In the genomic region with DNA sequence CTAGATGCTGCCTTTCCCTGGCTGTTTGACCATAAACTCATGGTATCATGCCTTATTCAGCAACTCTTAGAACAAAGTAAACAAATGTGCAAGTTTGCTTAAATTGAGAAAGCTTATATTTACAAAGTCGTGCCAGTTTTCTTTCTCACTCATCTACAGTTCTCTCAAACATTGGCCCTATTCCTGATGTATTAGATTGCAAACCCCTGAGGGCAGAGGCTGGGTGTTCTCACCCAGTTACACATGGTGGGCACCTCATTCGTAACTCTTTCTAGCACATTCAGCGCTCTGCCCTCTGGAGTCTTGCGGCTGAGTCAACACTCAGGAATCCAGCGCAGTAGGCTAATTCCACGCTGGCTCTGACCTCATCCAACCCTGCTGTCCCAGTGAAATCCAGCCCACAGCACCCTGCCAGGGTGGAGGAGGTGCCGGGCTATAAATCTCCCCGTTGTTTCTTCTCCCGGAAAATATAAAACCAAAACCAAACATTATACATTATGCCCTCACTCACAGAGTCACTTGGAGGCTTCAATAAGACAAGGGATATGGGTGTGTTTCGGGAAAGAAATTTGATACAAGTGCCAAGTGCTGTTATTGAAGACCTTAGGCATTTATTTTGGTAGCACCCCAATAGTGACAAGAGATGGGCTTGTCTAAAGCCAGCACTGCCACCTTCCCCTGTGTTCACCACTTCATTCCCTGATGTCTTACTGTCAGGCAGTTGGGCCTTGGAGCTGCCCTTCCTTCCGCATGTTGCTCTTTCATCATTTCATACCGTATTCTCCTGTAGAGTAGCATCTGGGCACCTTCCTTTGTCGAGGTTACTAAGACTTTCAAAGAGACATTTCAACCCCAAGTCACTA, we compare ENCODE assay signal across 8 cellular contexts.
DNase-seq lines count a peak whose midpoint lies in the region; ATAC-seq lines count a peak whose summit lies in the region.

No MANE protein-coding gene starts in this region.

- peaks cover 5% of the 10 kb centered on the region for H3K4me1 ChIP-seq in endocrine pancreas (ENCODE audit: control insufficient read depth, insufficient read depth, low read length)
- H3K4me1 ChIP-seq in muscle layer of duodenum (ENCODE audit: control insufficient read depth in 1 of 2, insufficient read depth in 2 of 2, low read length in 2 of 2): peaks cover 0 to 18% of the 10 kb centered on the region in 2 donors

- H3K9me3 ChIP-seq in endocrine pancreas (ENCODE audit: control insufficient read depth, low read length): no peaks in the 10 kb centered on the region
- no peaks in the 10 kb centered on the region for H3K9me3 ChIP-seq in muscle layer of duodenum (ENCODE audit: control insufficient read depth in 1 of 2, low read length in 2 of 2)

- no peaks in the 10 kb centered on the region for H3K9me3 Mint-ChIP-seq in activated CD4-positive, alpha-beta T cell treated with anti-CD3 and anti-CD28 coated beads, Interleukin-2, amount 10 ng/mL, durations not matched to agents 7 days and 5 days

- DNase-seq in AG08395 (ENCODE audit: low spot score): peak; percentile 90
- DNase-seq in NCI-H1048 (lab: John Stamatoyannopoulos, UW): peak; percentile 25
- DNase-seq in activated CD4-positive, alpha-beta T cell treated with anti-CD3 and anti-CD28 coated beads, Interleukin-2, amount 10 ng/mL, durations not matched to agents 7 days and 5 days: no peak
- no peak for DNase-seq in NCI-H2171 treated with DMSO at 0.1 percent for 48 hours (lab: John Stamatoyannopoulos, UW)
- DNase-seq in cerebellar cortex (ENCODE audit: low spot score): no peak

- peak overlapping the region; percentile 73 for H3K27ac ChIP-seq in muscle layer of duodenum (ENCODE audit: low read length)

- no peak for ATAC-seq in HG03039 (IDR thresholded peaks at IDR 0.05; ENCODE audit: unreplicated experiment)

- H3K9ac ChIP-seq in endocrine pancreas (ENCODE audit: control insufficient read depth, insufficient read depth, low read length): no peak overlapping the region

- H3K36me3 ChIP-seq in endocrine pancreas (ENCODE audit: control insufficient read depth, insufficient read depth, low read length) (no peaks in the 10 kb centered on the region), muscle layer of duodenum (ENCODE audit: control insufficient read depth in 1 of 2, insufficient read depth in 2 of 2, low read length in 2 of 2) (no peaks in the 10 kb centered on the region)

- peaks cover 6% of the 10 kb centered on the region for H3K4me1 Mint-ChIP-seq in activated CD4-positive, alpha-beta T cell treated with anti-CD3 and anti-CD28 coated beads, Interleukin-2, amount 10 ng/mL, durations not matched to agents 7 days and 5 days

- H3K4me3 Mint-ChIP-seq in activated CD4-positive, alpha-beta T cell treated with anti-CD3 and anti-CD28 coated beads, Interleukin-2, amount 10 ng/mL, durations not matched to agents 7 days and 5 days: no peak overlapping the region

- POLR2A ChIA-PET in activated CD4-positive, alpha-beta T cell treated with anti-CD3 and anti-CD28 coated beads, Interleukin-2, amount 10 ng/mL, durations not matched to agents 7 days and 5 days (lab: Charles Lee): no interaction called here

- H3K27me3 ChIP-seq in endocrine pancreas (ENCODE audit: control insufficient read depth, insufficient read depth, low read length): no peaks in the 10 kb centered on the region
- no peaks in the 10 kb centered on the region for H3K27me3 ChIP-seq in muscle layer of duodenum (ENCODE audit: low read depth, low read length)

- H3K27me3 Mint-ChIP-seq in activated CD4-positive, alpha-beta T cell treated with anti-CD3 and anti-CD28 coated beads, Interleukin-2, amount 10 ng/mL, durations not matched to agents 7 days and 5 days: no peaks in the 10 kb centered on the region

- no peaks in the 10 kb centered on the region for H3K36me3 Mint-ChIP-seq in activated CD4-positive, alpha-beta T cell treated with anti-CD3 and anti-CD28 coated beads, Interleukin-2, amount 10 ng/mL, durations not matched to agents 7 days and 5 days (ENCODE audit: low read depth)

- CTCF ChIA-PET in activated CD4-positive, alpha-beta T cell treated with anti-CD3 and anti-CD28 coated beads, Interleukin-2, amount 10 ng/mL, durations not matched to agents 7 days and 5 days (lab: Charles Lee): no interaction called here

- no peak overlapping the region for H3K27ac Mint-ChIP-seq in activated CD4-positive, alpha-beta T cell treated with anti-CD3 and anti-CD28 coated beads, Interleukin-2, amount 10 ng/mL, durations not matched to agents 7 days and 5 days

- H3K4me3 ChIP-seq in endocrine pancreas (ENCODE audit: control insufficient read depth, insufficient read depth, low read length) (peak overlapping the region; percentile 15), muscle layer of duodenum (ENCODE audit: low read depth in 1 of 2, low read length in 2 of 2) (no peak overlapping the region)

Comparison
In these comparisons a context has a peak if more than half of its experiments do, and no peak if none do; other contexts are left out.
1. DNase-seq: peak in AG08395 (single experiment) and NCI-H1048 (single experiment); none in activated CD4-positive, alpha-beta T cell treated with anti-CD3 and anti-CD28 coated beads, Interleukin-2, amount 10 ng/mL, durations not matched to agents 7 days and 5 days (single experiment), NCI-H2171 treated with DMSO at 0.1 percent for 48 hours (single experiment) and cerebellar cortex (single experiment).